ENCODE assay signal across 1 cellular context in the genomic region with DNA sequence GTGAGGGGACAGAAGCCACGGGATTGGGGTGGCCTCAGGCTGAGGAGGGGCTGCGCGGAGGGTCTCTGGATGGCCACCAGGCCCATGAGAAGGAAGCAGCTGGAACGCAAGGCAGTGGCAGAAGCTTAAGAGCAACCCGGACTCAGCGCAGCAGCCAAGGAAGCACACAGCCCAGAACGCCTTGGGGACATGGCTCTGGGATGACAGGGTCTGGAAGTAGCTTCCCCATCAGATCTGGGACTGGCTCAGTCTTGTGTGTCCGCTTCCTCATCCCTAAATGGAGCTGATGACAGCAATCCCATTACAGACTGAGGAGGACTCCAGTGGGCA.
TF ChIP-seq lines count a peak whose summit lies in the region.

No MANE protein-coding gene starts in this region.

TF ChIP-seq in H1, 55 proteins besides CTCF, POLR2A, EP300 and RAD21:
- TF ChIP-seq NANOG (IDR thresholded peaks at IDR 0.05; ENCODE audit: insufficient read depth, low read depth, low read length, poor library complexity, severe bottlenecking) (no peak), EGR1 (IDR thresholded peaks at IDR 0.05; ENCODE audit: borderline replicate concordance, low read depth, low read length) (no peak)
